Comparison of ENCODE assay signal across 7 cellular contexts in the genomic region with DNA sequence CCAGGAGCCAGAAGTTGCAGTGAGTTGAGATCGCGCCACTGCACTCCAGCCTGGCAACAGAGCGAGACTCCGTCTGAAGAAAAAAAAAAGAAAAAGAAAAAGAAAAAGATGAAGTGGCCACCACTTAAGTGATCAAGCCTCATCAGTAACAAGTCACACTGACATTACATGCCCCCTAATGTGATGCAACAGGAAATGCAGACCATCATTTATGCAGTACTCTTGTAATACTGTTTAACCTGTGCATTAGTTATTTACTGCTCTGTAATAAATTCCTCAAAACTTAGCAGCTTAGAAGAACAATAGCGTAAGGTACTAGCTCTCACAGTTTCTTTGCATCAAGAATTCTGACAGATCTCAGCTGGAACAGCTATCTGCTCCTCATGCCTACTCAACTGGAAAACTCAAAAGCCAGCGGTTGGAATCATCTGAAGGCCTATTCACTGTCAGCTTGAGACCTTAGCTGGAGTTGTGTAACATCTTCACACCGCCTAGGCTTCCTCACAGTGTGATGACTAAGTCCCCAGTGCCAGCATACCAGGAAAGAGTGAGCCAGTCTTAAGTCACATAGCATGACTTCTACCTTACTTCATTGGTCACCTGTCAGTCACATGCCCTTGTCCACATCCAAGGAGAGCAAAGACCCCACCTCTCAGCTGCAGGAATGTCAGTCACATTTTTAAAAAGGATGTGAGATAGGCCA.
A peak's percentile ranks its signal among the peaks of the same experiment; 100 is the strongest.
DNase-seq lines count a peak whose midpoint lies in the region; ATAC-seq lines count a peak whose summit lies in the region.

No MANE protein-coding gene starts in this region.

- DNase-seq in NCI-H226 (peak; percentile 77), dedifferentiated amniotic fluid mesenchymal stem cell (ENCODE audit: extremely low spot score) (peak; percentile 29), non-pigmented ciliary epithelial cell (ENCODE audit: low read depth) (peak; percentile 87)
- no peak for DNase-seq in stimulated activated CD4-positive, alpha-beta T cell treated with anti-CD3 and anti-CD28 coated beads, Interleukin-4, amount 100 ng/mL, for 1 hour

- peak; percentile 47 for ATAC-seq in GM19463 (IDR thresholded peaks at IDR 0.05; ENCODE audit: unreplicated experiment)
- ATAC-seq in HG02981 (IDR thresholded peaks at IDR 0.05; ENCODE audit: unreplicated experiment) = no peak
- no peak for ATAC-seq in HG02938 (IDR thresholded peaks at IDR 0.05; ENCODE audit: unreplicated experiment)
